Comparison of ENCODE assay signal across 8 cellular contexts in genomic region chr7:98877692-98878364, GRCh38. TPM values are rescaled to one million over a fixed set of nuclear protein-coding genes. Genes with fewer than 3 reads are reported as not detected.
A peak's percentile ranks its signal among the peaks of the same experiment; 100 is the strongest.
DNase-seq lines count a peak whose midpoint lies in the region; ATAC-seq and TF ChIP-seq lines count a peak whose summit lies in the region.

No MANE protein-coding gene starts in this region.

- DNase-seq in left ventricle myocardium inferior = no peak
- DNase-seq in skeletal muscle cell (ENCODE audit: low read depth) = no peak
- DNase-seq in T1000 (lab: John Stamatoyannopoulos, UW) = no peak
- no peak for DNase-seq in activated effector memory CD4-positive, alpha-beta T cell treated with Interleukin-2 at 50 U/mL for 16 hours

- peaks cover 21% of the 10 kb centered on the region for H3K36me3 ChIP-seq in left ventricle myocardium inferior

- no peak for TF ChIP-seq CTCF in VCaP (conservative IDR thresholded peaks at IDR 0.05)
- no peak for TF ChIP-seq CTCF in left ventricle myocardium inferior (IDR thresholded peaks at IDR 0.05; ENCODE audit: borderline replicate concordance)

- H3K4me3 ChIP-seq in left ventricle myocardium inferior (peak overlapping the region; percentile 98), skeletal muscle cell (ENCODE audit: low read depth, low read length) (peak overlapping the region; percentile 85)

- ATAC-seq in GM19438 (IDR thresholded peaks at IDR 0.05; ENCODE audit: low read depth, unreplicated experiment) (peak; percentile 2), GM21447 (IDR thresholded peaks at IDR 0.05; ENCODE audit: unreplicated experiment) (no peak), HG03442 (IDR thresholded peaks at IDR 0.05; ENCODE audit: unreplicated experiment) (no peak)

- peaks cover 31% of the 10 kb centered on the region for H3K4me1 ChIP-seq in left ventricle myocardium inferior

- H3K9me3 ChIP-seq in left ventricle myocardium inferior (replicated peaks) = no peaks in the 10 kb centered on the region

- H3K27me3 ChIP-seq in left ventricle myocardium inferior (ENCODE audit: low read depth) = peaks cover 27% of the 10 kb centered on the region

- intact Hi-C loops in left ventricle myocardium inferior (cut with micrococcal nuclease) = no loop called here

- peak overlapping the region; percentile 96 for H3K27ac ChIP-seq in VCaP
- peak overlapping the region; percentile 100 for H3K27ac ChIP-seq in left ventricle myocardium inferior (replicated peaks)

RNA-seq across cellular contexts. Expression of gene TRRAP, which starts 0.5 kb away (rescaled TPM):
- 15.5 TPM for total RNA-seq in left ventricle myocardium inferior

RNA-seq across cellular contexts. Expression of gene TMEM130, which starts 8.0 kb away (rescaled TPM):
- not detected for total RNA-seq in left ventricle myocardium inferior
